ENCODE assay signal across 16 cellular contexts in the genomic region with DNA sequence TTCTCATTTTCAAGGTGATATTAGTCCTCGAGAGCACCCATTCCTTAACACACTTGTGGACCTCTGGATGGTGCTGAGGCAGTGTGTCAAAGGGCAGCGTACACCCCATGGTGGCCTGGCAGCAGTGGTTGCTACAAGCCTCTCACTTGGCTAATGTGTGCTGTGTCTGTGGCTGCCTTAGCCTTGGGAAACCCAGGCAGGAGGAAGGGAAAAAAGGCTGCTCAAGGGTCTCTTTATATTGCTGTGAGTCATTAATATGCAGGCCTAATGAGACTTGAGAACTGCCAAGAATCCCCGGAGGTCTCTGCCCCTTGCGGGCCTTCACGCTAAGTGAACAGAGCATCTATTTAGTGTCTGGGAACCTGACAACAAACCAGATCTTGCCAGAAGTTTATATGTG. TPM values are rescaled to one million over a fixed set of nuclear protein-coding genes. Genes with fewer than 3 reads are reported as not detected.
DNase-seq lines count a peak whose midpoint lies in the region; ATAC-seq, FAIRE-seq and TF ChIP-seq lines count a peak whose summit lies in the region.
"Had no signal": no experiment of that assay in that cellular context is flagged by ENCODE, and none has a peak within 500 bp of the region (broad histone marks: within the 10 kb centered on the region; RNA-seq: fewer than 3 reads in every experiment).

No MANE protein-coding gene starts in this region.

- no peaks in the 10 kb centered on the region for H4K20me1 ChIP-seq in Loucy (ENCODE audit: insufficient read depth, low read length, poor library complexity, severe bottlenecking)

- peaks cover 3% of the 10 kb centered on the region for H3K4me1 Mint-ChIP-seq in activated CD8-positive, alpha-beta T cell treated with anti-CD3 and anti-CD28 coated beads, Interleukin-2, amount 10 ng/mL, durations not matched to agents 7 days and 5 days (ENCODE audit: low read depth)
- H3K4me1 Mint-ChIP-seq: CD14-positive monocyte had no signal

- H3K27me3 ChIP-seq in Loucy (ENCODE audit: insufficient read depth, low read length, poor library complexity, severe bottlenecking) (no peaks in the 10 kb centered on the region), layer of hippocampus (ENCODE audit: control insufficient read depth, insufficient read depth, low read length) (peaks cover 2% of the 10 kb centered on the region)

- H2AFZ ChIP-seq in Loucy (ENCODE audit: low read length), result 0 out of 2 replicates have a peak overlapping the region, but pooled peaks have one; percentile 50
- H2AFZ ChIP-seq: GM23338 had no signal

- no peak overlapping the region for H3K9ac ChIP-seq in Loucy (ENCODE audit: low read depth, low read length, poor library complexity, severe bottlenecking)

- no peaks in the 10 kb centered on the region for H3F3A ChIP-seq in Loucy (ENCODE audit: low read depth)

- no peak overlapping the region for H3K4me2 ChIP-seq in Loucy (ENCODE audit: low read depth, low read length, poor library complexity, severe bottlenecking)
- H3K4me2 ChIP-seq: GM23338 had no signal

- H3K4me3 ChIP-seq in Loucy (ENCODE audit: low read length, poor library complexity, severe bottlenecking) (no peak overlapping the region), astrocyte of the spinal cord (ENCODE audit: low read depth, low read length) (no peak overlapping the region)
- H3K4me3 ChIP-seq: GM23338, K562, Peyer's patch had no signal

- CTCF ChIA-PET in activated CD8-positive, alpha-beta T cell treated with anti-CD3 and anti-CD28 coated beads, Interleukin-2, amount 10 ng/mL, durations not matched to agents 7 days and 5 days (lab: Charles Lee), result no interaction called here

- no peak overlapping the region for H3K4me3 Mint-ChIP-seq in activated CD8-positive, alpha-beta T cell treated with anti-CD3 and anti-CD28 coated beads, Interleukin-2, amount 10 ng/mL, durations not matched to agents 7 days and 5 days
- H3K4me3 Mint-ChIP-seq: activated naive CD8-positive, alpha-beta T cell; dendritic cell treated with granulocyte-macrophage colony-stimulating factor and Interleukin-4, amounts not matched to agents 40 ng/mL and 50 ng/mL, for 4 days; GM23338 had no signal

- H3K27ac Mint-ChIP-seq in activated CD8-positive, alpha-beta T cell treated with anti-CD3 and anti-CD28 coated beads, Interleukin-2, amount 10 ng/mL, durations not matched to agents 7 days and 5 days, result no peak overlapping the region
- H3K27ac Mint-ChIP-seq: activated naive CD8-positive, alpha-beta T cell; CD14-positive monocyte; dendritic cell treated with granulocyte-macrophage colony-stimulating factor and Interleukin-4, amounts not matched to agents 40 ng/mL and 50 ng/mL, for 4 days; GM23338 had no signal

- no peaks in the 10 kb centered on the region for H3K9me2 ChIP-seq in Loucy (replicated peaks; ENCODE audit: low read depth, low read length)

- H3K36me3 ChIP-seq in Loucy (ENCODE audit: insufficient read depth, low read length), result no peaks in the 10 kb centered on the region
- H3K36me3 ChIP-seq: Peyer's patch had no signal

- DNase-seq in astrocyte of the spinal cord (ENCODE audit: low read depth, low spot score) (peak; percentile 57), substantia nigra (lab: John Stamatoyannopoulos, UW) (peak in 46 of 49 donors; percentile 7 to 78 (median 46)), HTR-8/SVneo (ENCODE audit: insufficient read length, low spot score) (no peak)
- no peak for DNase-seq in activated CD8-positive, alpha-beta T cell treated with anti-CD3 and anti-CD28 coated beads, Interleukin-2, amount 10 ng/mL, durations not matched to agents 7 days and 5 days
- DNase-seq: NCI-H1436 treated with DMSO at 0.1 percent for 48 hours; NCI-H524; Peyer's patch; stimulated activated CD8-positive, alpha-beta memory T cell treated with anti-CD3 and anti-CD28 coated beads, Interleukin-4, amount 100 ng/mL, for 48 hours had no signal

- no peak for TF ChIP-seq CTCF in Loucy (conservative IDR thresholded peaks at IDR 0.05; ENCODE audit: low read length)
- no peak for TF ChIP-seq CTCF in astrocyte of the spinal cord (IDR thresholded peaks at IDR 0.05; ENCODE audit: low read depth, low read length)

- no peaks in the 10 kb centered on the region for H3K79me2 ChIP-seq in Loucy (ENCODE audit: insufficient read depth, low read length)

- H3K27ac ChIP-seq in layer of hippocampus (ENCODE audit: low read depth, low read length), result peak overlapping the region; percentile 62
- H3K27ac ChIP-seq in substantia nigra (ENCODE audit: low read depth, low read length, poor library complexity, severe bottlenecking), result peak overlapping the region; percentile 81
- H3K27ac ChIP-seq: Peyer's patch had no signal

- H3K4me1 ChIP-seq in Loucy (ENCODE audit: insufficient read depth, low read length, poor library complexity, severe bottlenecking), result peaks cover 15% of the 10 kb centered on the region

- peaks cover under 1% of the 10 kb centered on the region for H3K36me3 Mint-ChIP-seq in activated CD8-positive, alpha-beta T cell treated with anti-CD3 and anti-CD28 coated beads, Interleukin-2, amount 10 ng/mL, durations not matched to agents 7 days and 5 days (ENCODE audit: low read depth)
- H3K36me3 Mint-ChIP-seq: activated naive CD8-positive, alpha-beta T cell; CD14-positive monocyte had no signal

- no peaks in the 10 kb centered on the region; the same call in 1 of the 2 replicates for H3K9me3 ChIP-seq in Loucy (ENCODE audit: insufficient read depth, low read depth, low read length)

- FAIRE-seq in HTR-8/SVneo (lab: Jason Lieb, UNC), result no peak
- FAIRE-seq: K562 had no signal

- ATAC-seq in activated CD8-positive, alpha-beta T cell treated with anti-CD3 and anti-CD28 coated beads, Interleukin-2, amount 10 ng/mL, durations not matched to agents 7 days and 5 days, result no peak
- no peak for ATAC-seq in GM21528 (IDR thresholded peaks at IDR 0.05; ENCODE audit: low FRiP score, unreplicated experiment)
- ATAC-seq: GM23338, K562 had no signal

- no peaks in the 10 kb centered on the region for H3K9me3 Mint-ChIP-seq in activated CD8-positive, alpha-beta T cell treated with anti-CD3 and anti-CD28 coated beads, Interleukin-2, amount 10 ng/mL, durations not matched to agents 7 days and 5 days (ENCODE audit: insufficient read depth)
- H3K9me3 Mint-ChIP-seq: dendritic cell treated with granulocyte-macrophage colony-stimulating factor and Interleukin-4, amounts not matched to agents 40 ng/mL and 50 ng/mL, for 4 days; GM23338 had no signal

- in situ Hi-C loops in astrocyte of the spinal cord (cut with HindIII; ENCODE audit: low sequenced_read_pairs), result no loop called here

- POLR2A ChIA-PET in activated CD8-positive, alpha-beta T cell treated with anti-CD3 and anti-CD28 coated beads, Interleukin-2, amount 10 ng/mL, durations not matched to agents 7 days and 5 days (lab: Charles Lee), result no interaction called here

- H3K27me3 Mint-ChIP-seq in activated CD8-positive, alpha-beta T cell treated with anti-CD3 and anti-CD28 coated beads, Interleukin-2, amount 10 ng/mL, durations not matched to agents 7 days and 5 days (ENCODE audit: low read depth), result peaks cover 25% of the 10 kb centered on the region

RNA-seq across cellular contexts. Expression of a gene that starts 7.0 kb away (rescaled TPM):
- not detected for total RNA-seq in activated CD8-positive, alpha-beta T cell treated with anti-CD3 and anti-CD28 coated beads, Interleukin-2, amount 10 ng/mL, durations not matched to agents 7 days and 5 days

Comparison
In these comparisons a context has a peak if more than half of its experiments do, and no peak if none do; other contexts are left out.
1. DNase-seq: peak in astrocyte of the spinal cord (single experiment) and substantia nigra (46 of 49); none in activated CD8-positive, alpha-beta T cell treated with anti-CD3 and anti-CD28 coated beads, Interleukin-2, amount 10 ng/mL, durations not matched to agents 7 days and 5 days (single experiment) and HTR-8/SVneo (single experiment).